Comparison of ENCODE assay signal across 9 cellular contexts in the genomic region with DNA sequence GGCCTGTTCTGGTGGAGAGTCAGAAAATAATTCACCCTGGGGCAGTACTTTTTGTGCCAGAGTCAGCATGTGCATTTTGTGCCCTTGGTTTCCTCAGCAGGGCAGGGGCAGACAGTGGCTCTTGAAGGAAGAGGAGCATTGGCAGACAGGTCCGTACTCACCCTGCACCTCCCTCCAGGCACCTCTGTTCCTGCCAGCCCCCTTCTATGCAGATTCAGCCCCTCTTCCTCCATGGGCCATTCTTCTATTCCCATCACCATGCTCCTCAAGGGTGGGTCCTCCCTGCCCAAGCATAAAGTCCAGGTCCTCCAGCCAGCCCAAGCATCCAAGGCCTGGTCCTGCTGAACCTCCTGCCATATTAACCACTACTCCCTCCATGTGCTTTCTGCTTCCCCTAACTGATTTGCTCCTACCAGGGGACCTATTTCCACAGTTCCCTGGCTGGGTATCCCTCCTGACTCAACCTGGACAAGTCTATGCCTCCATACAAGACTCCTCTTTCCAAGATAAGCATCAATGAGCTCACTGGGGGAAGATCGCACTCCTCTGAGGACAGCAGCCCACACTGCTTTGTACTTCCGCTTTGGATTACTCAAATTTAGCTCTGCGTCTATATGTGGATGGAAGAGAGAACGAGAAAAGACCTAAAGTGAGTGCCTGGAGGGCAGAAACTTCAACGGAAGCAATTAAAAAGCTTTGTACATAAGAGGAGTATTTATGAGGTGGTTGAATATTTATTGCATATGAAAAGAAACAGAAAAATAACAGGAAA. TPM values are rescaled to one million over a fixed set of nuclear protein-coding genes. Genes with fewer than 3 reads are reported as not detected.
DNase-seq lines count a peak whose midpoint lies in the region; ATAC-seq lines count a peak whose summit lies in the region.
"Had no signal": no experiment of that assay in that cellular context is flagged by ENCODE, and none has a peak within 500 bp of the region (broad histone marks: within the 10 kb centered on the region; RNA-seq: fewer than 3 reads in every experiment).

No MANE protein-coding gene starts in this region.

- no peaks in the 10 kb centered on the region for H3K9me3 Mint-ChIP-seq in activated CD4-positive, alpha-beta T cell treated with anti-CD3 and anti-CD28 coated beads, Interleukin-2, amount 10 ng/mL, durations not matched to agents 24 days and 14 days
- H3K9me3 Mint-ChIP-seq in T-cell: no peaks in the 10 kb centered on the region
- no peaks in the 10 kb centered on the region for H3K9me3 Mint-ChIP-seq in stimulated activated memory B cell treated with anti-CD40 and anti-IgM and Interleukin-4, amounts not matched to agents 10 μg/mL and 1 μg/mL and 100 μg/mL, for 72 hours
- H3K9me3 Mint-ChIP-seq: GM23338 had no signal

- POLR2A ChIA-PET in T-cell (lab: Charles Lee): no interaction called here

- H3K4me3 Mint-ChIP-seq in activated CD4-positive, alpha-beta T cell treated with anti-CD3 and anti-CD28 coated beads, Interleukin-2, amount 10 ng/mL, durations not matched to agents 24 days and 14 days: peak overlapping the region; percentile 49
- H3K4me3 Mint-ChIP-seq in T-cell: peak overlapping the region in 1 of 3 donors; percentile 28
- peak overlapping the region; percentile 5 for H3K4me3 Mint-ChIP-seq in stimulated activated memory B cell treated with anti-CD40 and anti-IgM and Interleukin-4, amounts not matched to agents 10 μg/mL and 1 μg/mL and 100 μg/mL, for 72 hours
- H3K4me3 Mint-ChIP-seq: GM23338 had no signal

- H3K36me3 Mint-ChIP-seq in activated CD4-positive, alpha-beta T cell treated with anti-CD3 and anti-CD28 coated beads, Interleukin-2, amount 10 ng/mL, durations not matched to agents 24 days and 14 days (ENCODE audit: low read depth): peaks cover 1% of the 10 kb centered on the region
- no peaks in the 10 kb centered on the region for H3K36me3 Mint-ChIP-seq in T-cell
- H3K36me3 Mint-ChIP-seq in stimulated activated memory B cell treated with anti-CD40 and anti-IgM and Interleukin-4, amounts not matched to agents 10 μg/mL and 1 μg/mL and 100 μg/mL, for 72 hours: no peaks in the 10 kb centered on the region

- peak overlapping the region; percentile 87 for H3K27ac Mint-ChIP-seq in activated CD4-positive, alpha-beta T cell treated with anti-CD3 and anti-CD28 coated beads, Interleukin-2, amount 10 ng/mL, durations not matched to agents 24 days and 14 days
- peak overlapping the region; percentile 83 to 96 for H3K27ac Mint-ChIP-seq in T-cell
- H3K27ac Mint-ChIP-seq in stimulated activated memory B cell treated with anti-CD40 and anti-IgM and Interleukin-4, amounts not matched to agents 10 μg/mL and 1 μg/mL and 100 μg/mL, for 72 hours: peak overlapping the region; percentile 82
- H3K27ac Mint-ChIP-seq: GM23338 had no signal

- CTCF ChIA-PET in T-cell (lab: Charles Lee): interaction anchor here in 1 of 2 donors (0.5 to 1.3 kb wide), 6 partner anchors 20 to 777 kb away, joined by 3 to 7 read pairs (median 4); no protein-coding TSS in a partner anchor

- intact Hi-C loops in activated CD4-positive, alpha-beta T cell treated with anti-CD3 and anti-CD28 coated beads, Interleukin-2, amount 10 ng/mL, durations not matched to agents 24 days and 14 days (cut with micrococcal nuclease): loop anchor here (1.0 to 5.0 kb wide), 7 partner anchors 44 to 748 kb away; a partner anchor contains a TSS
- intact Hi-C loops in left colon (cut with DNase I, micrococcal nuclease): no loop called here

- peaks cover 45% of the 10 kb centered on the region for H3K4me1 Mint-ChIP-seq in activated CD4-positive, alpha-beta T cell treated with anti-CD3 and anti-CD28 coated beads, Interleukin-2, amount 10 ng/mL, durations not matched to agents 24 days and 14 days
- H3K4me1 Mint-ChIP-seq in T-cell: peaks cover 41 to 52% (median 49%) of the 10 kb centered on the region in 3 donors
- H3K4me1 Mint-ChIP-seq in stimulated activated memory B cell treated with anti-CD40 and anti-IgM and Interleukin-4, amounts not matched to agents 10 μg/mL and 1 μg/mL and 100 μg/mL, for 72 hours: peaks cover 41% of the 10 kb centered on the region

- ATAC-seq in HG03045 (IDR thresholded peaks at IDR 0.05; ENCODE audit: unreplicated experiment) (peak; percentile 19), T-cell (replicated peaks in 1 of 4) (peak; percentile 29 to 40 (median 32)), left colon (no peak)
- ATAC-seq in stimulated activated memory B cell treated with anti-CD40 and anti-IgM and Interleukin-4, amounts not matched to agents 10 μg/mL and 1 μg/mL and 100 μg/mL, for 72 hours: peak; percentile 37
- ATAC-seq: GM23338 had no signal

- peaks cover 33% of the 10 kb centered on the region for H3K27me3 Mint-ChIP-seq in activated CD4-positive, alpha-beta T cell treated with anti-CD3 and anti-CD28 coated beads, Interleukin-2, amount 10 ng/mL, durations not matched to agents 24 days and 14 days
- H3K27me3 Mint-ChIP-seq in T-cell: peaks cover 9 to 13% of the 10 kb centered on the region in 2 donors
- H3K27me3 Mint-ChIP-seq in stimulated activated memory B cell treated with anti-CD40 and anti-IgM and Interleukin-4, amounts not matched to agents 10 μg/mL and 1 μg/mL and 100 μg/mL, for 72 hours: peaks cover 25% of the 10 kb centered on the region

- no peak for DNase-seq in activated CD4-positive, alpha-beta T cell treated with anti-CD3 and anti-CD28 coated beads, Interleukin-2, amount 10 ng/mL, durations not matched to agents 24 days and 14 days
- no peak for DNase-seq in activated CD4-positive, alpha-beta T cell treated with anti-CD3 and anti-CD28 coated beads, Interleukin-2, amount 50 U/mL, for 4 hours
- DNase-seq in T-cell (peak in 3 of 34 experiments; percentile 5 to 14 (median 7)), nucleus accumbens (lab: John Stamatoyannopoulos, UW) (no peak), left colon (no peak), HT-29 (ENCODE audit: low spot score) (no peak)

RNA-seq across cellular contexts. Expression of a gene that starts 9.3 kb away (rescaled TPM):
- total RNA-seq in activated CD4-positive, alpha-beta T cell treated with anti-CD3 and anti-CD28 coated beads, Interleukin-2, amount 10 ng/mL, durations not matched to agents 24 days and 14 days: 36.9 and 39.6 TPM in 2 replicates
- 10 to 100 TPM; 23.7 to 42.9 (median 27.8) TPM for total RNA-seq in T-cell
- under 1 TPM; 0.58 to 0.59 TPM for total RNA-seq in left colon
- not detected in 2 replicates for total RNA-seq in HT-29 (2014; rRNA removed; shearing (Covaris generic))

RNA-seq across cellular contexts. Expression of a gene that starts 39.7 kb away (rescaled TPM):
- 67.7 and 71.3 TPM in 2 replicates for total RNA-seq in activated CD4-positive, alpha-beta T cell treated with anti-CD3 and anti-CD28 coated beads, Interleukin-2, amount 10 ng/mL, durations not matched to agents 24 days and 14 days
- total RNA-seq in T-cell (not detected), left colon (not detected)
- total RNA-seq in HT-29 (2014; rRNA removed; shearing (Covaris generic)): not detected in 2 replicates
- total RNA-seq: GM23338 had no signal

RNA-seq across cellular contexts. Expression of a gene that starts 52.8 kb away (rescaled TPM):
- total RNA-seq in activated CD4-positive, alpha-beta T cell treated with anti-CD3 and anti-CD28 coated beads, Interleukin-2, amount 10 ng/mL, durations not matched to agents 24 days and 14 days: 1,084 and 1,122 TPM in 2 replicates
- total RNA-seq in T-cell (under 1 TPM in 1 of 5 donors, not detected in 4; 0.89 TPM), left colon (not detected)
- total RNA-seq in HT-29 (2014; rRNA removed; shearing (Covaris generic)): 1.8 and 3.4 TPM in 2 replicates
- total RNA-seq: GM23338 had no signal

Comparison
In these comparisons a context has a peak if more than half of its experiments do, and no peak if none do; other contexts are left out.
1. RNA of a gene that starts 9.3 kb away (total RNA-seq): 36.9 to 39.6 TPM in activated CD4-positive, alpha-beta T cell treated with anti-CD3 and anti-CD28 coated beads, Interleukin-2, amount 10 ng/mL, durations not matched to agents 24 days and 14 days and 23.7 to 42.9 TPM in T-cell; 0.58 to 0.59 TPM in left colon and not detected in HT-29; every median in the first group is over 10 times any median in the second.
2. RNA of a gene that starts 39.7 kb away (total RNA-seq): 67.7 to 71.3 TPM in activated CD4-positive, alpha-beta T cell treated with anti-CD3 and anti-CD28 coated beads, Interleukin-2, amount 10 ng/mL, durations not matched to agents 24 days and 14 days; not detected in T-cell, not detected in left colon and not detected in HT-29; every median in the first group is over 10 times any median in the second.
3. RNA of a gene that starts 52.8 kb away (total RNA-seq): 1,084 to 1,122 TPM in activated CD4-positive, alpha-beta T cell treated with anti-CD3 and anti-CD28 coated beads, Interleukin-2, amount 10 ng/mL, durations not matched to agents 24 days and 14 days; 1.8 to 3.4 TPM in HT-29, 0.89 TPM in T-cell and not detected in left colon; every median in the first group is over 100 times any median in the second.
4. Peak in every context shown above with its lines, with median percentiles within 50 percentile points of each other: H3K27ac Mint-ChIP-seq.